25 cellular contexts compared by ENCODE assay signal in genomic region chr5:539469-540214, GRCh38. TPM values are rescaled to one million over a fixed set of nuclear protein-coding genes. Genes with fewer than 3 reads are reported as not detected.
DNase-seq lines count a peak whose midpoint lies in the region; ATAC-seq, FAIRE-seq and TF ChIP-seq lines count a peak whose summit lies in the region.
"Had no signal": no experiment of that assay in that cellular context is flagged by ENCODE, and none has a peak within 500 bp of the region (broad histone marks: within the 10 kb centered on the region; RNA-seq: fewer than 3 reads in every experiment).

No MANE protein-coding gene starts in this region.

- FAIRE-seq in kidney (lab: Jason Lieb, UNC) (no peak), small intestine (lab: Jason Lieb, UNC) (no peak)
- FAIRE-seq: endothelial cell of umbilical vein, keratinocyte had no signal

- no peak overlapping the region for H3K14ac ChIP-seq in mesenchymal stem cell (ENCODE audit: low read length in 2 of 2)

- H3K27me3 ChIP-seq in small intestine (ENCODE audit: control insufficient read depth in 2 of 2, insufficient read depth in 2 of 2, low read length in 2 of 2) (no peaks in the 10 kb centered on the region), mesenchymal stem cell (ENCODE audit: control insufficient read depth in 1 of 2, insufficient read depth in 1 of 2, low read length in 2 of 2) (peaks cover 14 to 65% of the 10 kb centered on the region in 2 experiments)

- TF ChIP-seq CTCF in kidney (IDR thresholded peaks at IDR 0.05; ENCODE audit: borderline replicate concordance, extremely low read depth, insufficient read depth): no peak

- H2AK5ac ChIP-seq in mesenchymal stem cell (ENCODE audit: low read length, severe bottlenecking): no peak overlapping the region

- H3K9ac ChIP-seq in kidney (ENCODE audit: low read length in 2 of 2) (no peak overlapping the region), mesenchymal stem cell (ENCODE audit: low read length) (no peak overlapping the region)

- H3K23ac ChIP-seq in mesenchymal stem cell (ENCODE audit: low read length in 2 of 2): no peak overlapping the region

- ATAC-seq in Right ventricle myocardium inferior (no peak), left cardiac atrium (no peak), HG02642 (IDR thresholded peaks at IDR 0.05; ENCODE audit: poor library complexity, unreplicated experiment) (no peak)
- ATAC-seq: activated T-cell treated with anti-CD3 and anti-CD28 coated beads, Interleukin-2, amount 50 U/mL, for 72 hours had no signal

- H3K4me2 ChIP-seq in mesenchymal stem cell (ENCODE audit: low read length, poor library complexity, severe bottlenecking): no peak overlapping the region

- H2BK12ac ChIP-seq in mesenchymal stem cell (ENCODE audit: low read length in 2 of 2): no peak overlapping the region

- H2BK15ac ChIP-seq in mesenchymal stem cell (ENCODE audit: low read depth, poor library complexity, severe bottlenecking): no peak overlapping the region

- no peak overlapping the region for H4K8ac ChIP-seq in mesenchymal stem cell (ENCODE audit: low read length)

- H3K9me3 ChIP-seq in kidney (ENCODE audit: control insufficient read depth in 1 of 2, low read length in 2 of 2) (no peaks in the 10 kb centered on the region), small intestine (ENCODE audit: control insufficient read depth, low read depth) (no peaks in the 10 kb centered on the region), mesenchymal stem cell (ENCODE audit: control insufficient read depth, low read length) (no peaks in the 10 kb centered on the region)
- H3K9me3 ChIP-seq: tibial artery had no signal

- DNase-seq in Right ventricle myocardium inferior (ENCODE audit: missing footprints) (peak; percentile 67), left cardiac atrium (no peak), NCI-H69 (lab: John Stamatoyannopoulos, UW) (peak; percentile 72), kidney (peak; percentile 49), small intestine (peak; percentile 40), mesenchymal stem cell (no peak)
- DNase-seq in effector CD4-positive, alpha-beta T cell: no peak
- DNase-seq: activated CD4-positive, alpha-beta T cell treated with anti-CD3 and anti-CD28 coated beads for 4 hours; activated naive CD4-positive, alpha-beta T cell treated with anti-CD3 and anti-CD28 coated beads for 36 hours; activated T-cell treated with anti-CD3 and anti-CD28 coated beads, Interleukin-2, amount 50 U/mL, for 72 hours; central memory CD4-positive, alpha-beta T cell; H9; Karpas-422; NCI-H1930; NCI-H2227 treated with DMSO at 0.1 percent for 48 hours; NCI-H774; OCI-M1; stimulated activated CD4-positive, alpha-beta T cell treated with anti-CD3 and anti-CD28 coated beads, Interleukin-4, amount 100 ng/mL, for 4 hours; stimulated activated naive CD4-positive, alpha-beta T cell treated with Interleukin-2 at 50 U/mL for 16 hours; tibial artery had no signal

- no peaks in the 10 kb centered on the region for H3K36me3 ChIP-seq in kidney (ENCODE audit: control insufficient read depth in 1 of 2, insufficient read depth in 2 of 2, low read length in 2 of 2)
- H3K36me3 ChIP-seq in small intestine (ENCODE audit: control insufficient read depth in 2 of 2, insufficient read depth in 2 of 2, low read length in 2 of 2): no peaks in the 10 kb centered on the region
- H3K36me3 ChIP-seq in mesenchymal stem cell (ENCODE audit: control insufficient read depth in 1 of 2, insufficient read depth in 2 of 2, low read depth in 1 of 2, low read length in 2 of 2): no peaks in the 10 kb centered on the region
- H3K36me3 ChIP-seq: tibial artery had no signal

- no peak overlapping the region for H3K4ac ChIP-seq in mesenchymal stem cell (ENCODE audit: low read depth in 1 of 2, low read length in 2 of 2)

- no peak overlapping the region for H2BK5ac ChIP-seq in mesenchymal stem cell (ENCODE audit: low read depth, low read length, poor library complexity, severe bottlenecking)

- no peak overlapping the region for H4K91ac ChIP-seq in mesenchymal stem cell (ENCODE audit: low read length)

- no peak overlapping the region for H2AFZ ChIP-seq in mesenchymal stem cell (ENCODE audit: low read depth, low read length)

- H3K18ac ChIP-seq in mesenchymal stem cell (ENCODE audit: low read depth in 1 of 2, low read length in 2 of 2): no peak overlapping the region

- no peak overlapping the region for H2BK120ac ChIP-seq in mesenchymal stem cell (ENCODE audit: low read depth, low read length)

- H3K27ac ChIP-seq in kidney (ENCODE audit: low read depth in 2 of 2, low read length in 2 of 2): no peak overlapping the region
- H3K27ac ChIP-seq in small intestine (ENCODE audit: low read depth in 1 of 2, low read length in 1 of 2): no peak overlapping the region
- no peak overlapping the region for H3K27ac ChIP-seq in mesenchymal stem cell (ENCODE audit: low read length, poor library complexity, severe bottlenecking)
- H3K27ac ChIP-seq: C4-2B, dorsolateral prefrontal cortex, tibial artery had no signal

- WGBS in small intestine, 3 donors: 10 to 46% (median 25%) methylated on average over 27 of the region's 27 CpGs
- 72% methylated on average over 27 of the region's 27 CpGs for WGBS in mesenchymal stem cell

- H3K4me1 ChIP-seq in kidney (ENCODE audit: control insufficient read depth in 1 of 2, insufficient read depth in 1 of 2, low read depth in 1 of 2, low read length in 2 of 2) (no peaks in the 10 kb centered on the region), small intestine (ENCODE audit: control insufficient read depth in 2 of 2, insufficient read depth in 1 of 2, low read depth in 1 of 2, low read length in 1 of 2) (no peaks in the 10 kb centered on the region), mesenchymal stem cell (ENCODE audit: control insufficient read depth, insufficient read depth, low read depth, low read length) (no peaks in the 10 kb centered on the region)
- H3K4me1 ChIP-seq: tibial artery had no signal

- no peaks in the 10 kb centered on the region for H3K79me1 ChIP-seq in mesenchymal stem cell (replicated peaks; ENCODE audit: low read length, poor library complexity, severe bottlenecking)

- intact Hi-C loops in Right ventricle myocardium inferior (cut with DNase I) (no loop called here), left cardiac atrium (cut with DNase I) (no loop called here), kidney (cut with DNase I) (no loop called here)

- H3K4me3 ChIP-seq in kidney (ENCODE audit: low read length in 2 of 2) (no peak overlapping the region), small intestine (ENCODE audit: low read depth in 1 of 2, low read length in 2 of 2) (no peak overlapping the region), mesenchymal stem cell (ENCODE audit: insufficient read depth in 1 of 2, low read depth in 1 of 2, low read length in 2 of 2) (no peak overlapping the region)
- H3K4me3 ChIP-seq: dorsolateral prefrontal cortex, tibial artery had no signal

RNA-seq across cellular contexts. Expression of gene SLC9A3, which starts 15.4 kb away (rescaled TPM):
- total RNA-seq in Right ventricle myocardium inferior: 1.1 TPM
- total RNA-seq in left cardiac atrium: under 1 TPM; 0.77 to 0.99 TPM
- total RNA-seq in kidney: 10.5 TPM
- polyA plus RNA-seq in kidney (ENCODE audit: insufficient read depth, low read depth, low replicate concordance): 36.9 TPM
- 10 to 100 TPM; 24.1 to 51.7 (median 48.9) TPM for polyA plus RNA-seq in small intestine
- 1.1 TPM for polyA plus RNA-seq in mesenchymal stem cell (2013, experiment 1 of 2)
- 1.1 TPM for polyA plus RNA-seq in mesenchymal stem cell (2013, experiment 2 of 2)

Comparison
In these comparisons a context has a peak if more than half of its experiments do, and no peak if none do; other contexts are left out.
1. DNase-seq: peak in Right ventricle myocardium inferior (single experiment), NCI-H69 (single experiment), kidney (single experiment) and small intestine (single experiment); none in left cardiac atrium (single experiment), effector CD4-positive, alpha-beta T cell (single experiment) and mesenchymal stem cell (single experiment).